Comparison of ENCODE assay signal across 7 cellular contexts in genomic region chr12:24931666-24932405, GRCh38.
DNase-seq lines count a peak whose midpoint lies in the region; ATAC-seq and TF ChIP-seq lines count a peak whose summit lies in the region.

No MANE protein-coding gene starts in this region.

- DNase-seq in pons (ENCODE audit: low spot score) (peak; percentile 78), SW480 (ENCODE audit: low spot score) (no peak)
- no peak for DNase-seq in central memory CD4-positive, alpha-beta T cell
- no peak for DNase-seq in activated T-cell treated with anti-CD3 and anti-CD28 coated beads, Interleukin-2, amount 50 U/mL, for 48 hours

- ATAC-seq in GM19035 (IDR thresholded peaks at IDR 0.05; ENCODE audit: unreplicated experiment) (peak; percentile 87), HG02884 (IDR thresholded peaks at IDR 0.05; ENCODE audit: unreplicated experiment) (peak; percentile 93)

- no peaks in the 10 kb centered on the region for H3K9me2 ChIP-seq in OCI-LY1 (ENCODE audit: low read depth, low read length)

- H4K20me1 ChIP-seq in OCI-LY1 (ENCODE audit: insufficient read depth, low read length) = no peaks in the 10 kb centered on the region

- peaks cover 9% of the 10 kb centered on the region for H3K4me1 ChIP-seq in OCI-LY1 (ENCODE audit: insufficient read depth, low read length, severe bottlenecking)

- no peaks in the 10 kb centered on the region for H3F3A ChIP-seq in OCI-LY1 (ENCODE audit: insufficient read depth, low read length)

- peak overlapping the region; percentile 6; the same call in 1 of the 2 replicates for H3K4me2 ChIP-seq in OCI-LY1 (ENCODE audit: low read length)

- H3K4me3 ChIP-seq in OCI-LY1 (ENCODE audit: low read depth, low read length, poor library complexity, severe bottlenecking) = no peak overlapping the region

- no peak overlapping the region for H3K9ac ChIP-seq in OCI-LY1 (ENCODE audit: low read length)

- H2AFZ ChIP-seq in OCI-LY1 (ENCODE audit: low read length) = no peak overlapping the region

- no peaks in the 10 kb centered on the region for H3K9me3 ChIP-seq in OCI-LY1 (ENCODE audit: low read length)

- H3K27me3 ChIP-seq in OCI-LY1 (ENCODE audit: insufficient read depth, low read length) = no peaks in the 10 kb centered on the region

- no peak for TF ChIP-seq CTCF in OCI-LY1 (IDR thresholded peaks at IDR 0.05; ENCODE audit: low read length)

- H3K27ac ChIP-seq in OCI-LY1 (ENCODE audit: low read depth, low read length, poor library complexity, severe bottlenecking) = no peak overlapping the region

- no peaks in the 10 kb centered on the region for H3K79me2 ChIP-seq in OCI-LY1 (ENCODE audit: insufficient read depth, low read length)

- H3K36me3 ChIP-seq in OCI-LY1 (ENCODE audit: insufficient read depth, low read length) = no peaks in the 10 kb centered on the region
